8 cellular contexts compared by ENCODE assay signal in the genomic region with DNA sequence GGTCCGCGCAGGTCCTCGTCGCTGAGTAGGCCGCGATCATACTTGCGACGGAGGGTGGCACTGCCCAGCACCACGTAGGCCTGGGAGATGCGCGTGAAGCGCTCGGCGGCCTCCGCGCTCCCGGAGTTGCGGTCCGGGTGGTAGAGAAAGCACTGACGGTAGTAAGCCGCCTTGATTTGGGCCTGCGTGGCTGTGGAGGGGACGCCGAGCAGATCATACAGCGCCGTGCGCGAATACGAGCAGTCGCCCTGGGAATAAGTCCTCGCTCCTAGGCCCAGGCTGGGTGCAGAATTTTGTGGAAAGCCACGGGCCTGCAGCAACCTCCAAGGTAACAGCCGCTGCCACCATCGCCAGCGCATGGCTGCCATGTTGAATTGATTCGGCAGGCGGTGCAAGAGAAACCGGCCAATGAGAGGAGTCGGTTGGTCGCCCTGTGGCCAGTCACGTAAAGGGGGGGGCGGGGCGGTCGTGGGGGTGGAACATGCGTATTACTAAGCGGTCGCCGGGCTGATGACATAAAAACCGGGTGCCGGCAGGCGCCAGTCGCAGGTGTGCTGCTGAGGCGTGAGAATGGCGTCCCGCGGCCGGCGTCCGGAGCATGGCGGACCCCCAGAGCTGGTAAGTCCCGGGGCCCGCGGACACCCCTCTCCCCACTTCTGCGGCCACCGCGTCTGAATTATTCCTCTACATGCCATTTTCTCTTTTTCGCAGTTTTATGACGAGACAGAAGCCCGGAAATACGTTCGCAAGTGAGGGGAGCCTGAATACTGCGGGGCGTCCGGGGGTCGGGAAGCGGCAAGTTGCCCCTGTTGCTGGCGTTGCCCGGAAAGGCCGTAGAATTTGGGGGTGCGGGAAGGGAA. TPM values are rescaled to one million over a fixed set of nuclear protein-coding genes. Genes with fewer than 3 reads are reported as not detected.
DNase-seq lines count a peak whose midpoint lies in the region; ATAC-seq and TF ChIP-seq lines count a peak whose summit lies in the region.

A gene with protein sequence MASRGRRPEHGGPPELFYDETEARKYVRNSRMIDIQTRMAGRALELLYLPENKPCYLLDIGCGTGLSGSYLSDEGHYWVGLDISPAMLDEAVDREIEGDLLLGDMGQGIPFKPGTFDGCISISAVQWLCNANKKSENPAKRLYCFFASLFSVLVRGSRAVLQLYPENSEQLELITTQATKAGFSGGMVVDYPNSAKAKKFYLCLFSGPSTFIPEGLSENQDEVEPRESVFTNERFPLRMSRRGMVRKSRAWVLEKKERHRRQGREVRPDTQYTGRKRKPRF (plus strand): TSS at position 542 of the 860 bp plus-strand sequence. CDS start 29 bp downstream, at position 571.
A gene (minus strand): TSS at position 398 of the 860 bp plus-strand sequence. CDS start 30 bp downstream, at position 368.

- intact Hi-C loops in lower leg skin (cut with DNase I; ENCODE audit: low total_unique reads) = no loop called here

- WGBS in lower leg skin, 2 donors = 0 to 1% methylated on average over 53 to 65 of the region's 80 CpGs

- no peak for TF ChIP-seq POLR2A in lower leg skin (IDR thresholded peaks at IDR 0.05)

- no peak for TF ChIP-seq CTCF in lower leg skin (IDR thresholded peaks at IDR 0.05)

- H3K4me3 ChIP-seq in lower leg skin (ENCODE audit: low read depth, poor library complexity, severe bottlenecking) = peak within 1 kb of the TSS; percentile 83

- ATAC-seq in GM19397 (IDR thresholded peaks at IDR 0.05; ENCODE audit: unreplicated experiment) = peak; percentile 92
- ATAC-seq in HG03565 (IDR thresholded peaks at IDR 0.05; ENCODE audit: unreplicated experiment) = peak; percentile 74

- DNase-seq in CD1c-positive myeloid dendritic cell (ENCODE audit: extremely low spot score) (peak; percentile 96), NCI-H748 treated with DMSO at 0.1 percent for 48 hours (lab: John Stamatoyannopoulos, UW) (peak; percentile 92), dermis microvascular lymphatic vessel endothelial cell (ENCODE audit: low read depth in 2 of 2) (peak; percentile 90 to 98), lower leg skin (ENCODE audit: low spot score in 2 of 2) (peak; percentile 98 to 99)
- peak; percentile 98 for DNase-seq in activated CD4-positive, alpha-beta T cell treated with anti-CD3 and anti-CD28 coated beads, Interleukin-2, amount 50 U/mL, for 48 hours
- DNase-seq in stimulated activated CD4-positive, alpha-beta T cell treated with anti-CD3 and anti-CD28 coated beads, Interleukin-4, amount 100 ng/mL, for 4 hours = peak; percentile 96 to 98

RNA-seq across cellular contexts. Expression of the first gene that starts in this region (rescaled TPM):
- total RNA-seq in dermis microvascular lymphatic vessel endothelial cell (33.1 and 38.0 TPM in 2 replicates), lower leg skin (10 to 100 TPM; 46.3 to 57.8 (median 53.2) TPM)

RNA-seq across cellular contexts. Expression of the second gene that starts in this region (rescaled TPM):
- total RNA-seq in dermis microvascular lymphatic vessel endothelial cell (1.0 and 2.0 TPM in 2 replicates), lower leg skin (1 to 10 TPM; 3.4 to 6.1 (median 4.1) TPM)

Comparison
In these comparisons a context has a peak if more than half of its experiments do, and no peak if none do; other contexts are left out.
1. Peak in every context shown above with its lines: DNase-seq, ATAC-seq and H3K4me3 ChIP-seq.